Comparison of ENCODE assay signal across 20 cellular contexts in the genomic region with DNA sequence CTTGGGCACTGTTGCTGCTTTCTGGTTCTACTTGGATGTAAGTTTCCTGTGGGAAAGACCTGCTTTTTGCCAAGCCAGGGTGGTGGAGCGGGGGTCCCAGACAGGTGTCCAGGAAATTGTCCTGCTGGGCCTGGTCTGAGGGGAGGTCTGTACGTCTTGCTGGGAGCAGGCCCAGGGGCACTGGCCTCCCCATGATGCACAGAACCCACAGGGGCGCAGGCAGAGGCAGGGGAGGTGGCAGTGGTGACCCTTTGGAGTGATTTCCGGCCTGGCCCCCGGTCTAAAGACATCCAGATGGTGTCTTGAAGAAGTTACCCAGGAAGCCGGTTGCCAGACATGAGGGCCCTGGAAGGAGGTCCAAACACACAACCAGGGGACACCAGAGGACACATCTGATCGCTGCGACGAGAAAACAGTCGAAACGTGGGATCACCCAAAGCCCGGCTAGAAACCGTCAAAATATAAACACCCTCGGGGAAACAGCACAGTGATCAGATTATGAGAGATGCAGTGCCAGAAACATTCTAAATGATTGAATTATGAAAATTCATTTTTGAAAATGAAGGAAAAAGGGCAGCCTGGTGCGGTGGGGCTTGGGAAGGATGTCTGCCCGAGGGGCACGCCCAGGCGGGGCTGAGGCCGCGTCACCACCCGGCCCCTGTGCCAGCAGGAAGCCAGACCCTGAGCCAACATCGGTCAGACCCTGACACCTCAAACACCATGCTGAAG. TPM values are rescaled to one million over a fixed set of nuclear protein-coding genes. Genes with fewer than 3 reads are reported as not detected.
"Had no signal": no experiment of that assay in that cellular context is flagged by ENCODE, and none has a peak within 500 bp of the region (broad histone marks: within the 10 kb centered on the region; RNA-seq: fewer than 3 reads in every experiment).

No MANE protein-coding gene starts in this region.

- ATAC-seq: activated CD8-positive, alpha-beta T cell treated with anti-CD3 and anti-CD28 coated beads, Interleukin-2, amount 10 ng/mL, durations not matched to agents 7 days and 5 days; gastrocnemius medialis; heart left ventricle; left cardiac atrium; naive thymus-derived CD8-positive, alpha-beta T cell; pancreas; T-helper 17 cell had no signal

- H3K36me3 Mint-ChIP-seq: naive thymus-derived CD8-positive, alpha-beta T cell had no signal

- H3K9me3 Mint-ChIP-seq: dendritic cell treated with granulocyte-macrophage colony-stimulating factor and Interleukin-4, amounts not matched to agents 40 ng/mL and 50 ng/mL, for 4 days; naive thymus-derived CD8-positive, alpha-beta T cell had no signal

- H3K4me3 Mint-ChIP-seq: activated CD8-positive, alpha-beta T cell treated with anti-CD3 and anti-CD28 coated beads, Interleukin-2, amount 10 ng/mL, durations not matched to agents 7 days and 5 days; dendritic cell treated with granulocyte-macrophage colony-stimulating factor and Interleukin-4, amounts not matched to agents 40 ng/mL and 50 ng/mL, for 4 days; naive thymus-derived CD8-positive, alpha-beta T cell; T-helper 17 cell had no signal

- H3K4me1 ChIP-seq: pancreas had no signal

- H3K27ac ChIP-seq: gastrocnemius medialis, heart left ventricle, pancreas, WERI-Rb-1 had no signal

- H3K27me3 ChIP-seq: gastrocnemius medialis, pancreas had no signal

- H3K4me1 Mint-ChIP-seq: naive thymus-derived CD8-positive, alpha-beta T cell; T-helper 17 cell had no signal

- H3K9me3 ChIP-seq: gastrocnemius medialis, heart left ventricle, pancreas had no signal

- H3K4me3 ChIP-seq: gastrocnemius medialis, heart left ventricle, pancreas had no signal

- DNase-seq: activated CD4-positive, alpha-beta T cell treated with anti-CD3 and anti-CD28 coated beads for 4 hours; activated CD8-positive, alpha-beta T cell treated with anti-CD3 and anti-CD28 coated beads, Interleukin-2, amount 10 ng/mL, durations not matched to agents 7 days and 5 days; activated naive CD4-positive, alpha-beta T cell; anterior cingulate cortex; effector memory CD4-positive, alpha-beta T cell; gastrocnemius medialis; heart left ventricle; left cardiac atrium; mammary epithelial cell; naive thymus-derived CD8-positive, alpha-beta T cell; pancreas; stimulated activated CD4-positive, alpha-beta T cell treated with anti-CD3 and anti-CD28 coated beads, Interleukin-12 subunit alpha, Interleukin-12 subunit beta, amount 100 ng/mL, for 4 hours; stimulated activated CD4-positive, alpha-beta T cell treated with anti-CD3 and anti-CD28 coated beads, Interleukin-2, amount 100 ng/mL, for 24 hours; T-helper 17 cell; WERI-Rb-1 had no signal

- H3K36me3 ChIP-seq: gastrocnemius medialis, heart left ventricle, pancreas, WERI-Rb-1 had no signal

- H3K27ac Mint-ChIP-seq: activated CD8-positive, alpha-beta T cell treated with anti-CD3 and anti-CD28 coated beads, Interleukin-2, amount 10 ng/mL, durations not matched to agents 7 days and 5 days; dendritic cell treated with granulocyte-macrophage colony-stimulating factor and Interleukin-4, amounts not matched to agents 40 ng/mL and 50 ng/mL, for 4 days; naive thymus-derived CD8-positive, alpha-beta T cell; T-helper 17 cell had no signal

RNA-seq across cellular contexts. Expression of a gene that starts 59.6 kb away (rescaled TPM):
- total RNA-seq: activated CD8-positive, alpha-beta T cell treated with anti-CD3 and anti-CD28 coated beads, Interleukin-2, amount 10 ng/mL, durations not matched to agents 7 days and 5 days; cerebellum; fibroblast of lung; gastrocnemius medialis; heart left ventricle; left cardiac atrium; mammary epithelial cell; mucosa of gallbladder; naive thymus-derived CD8-positive, alpha-beta T cell; T-helper 17 cell; urinary bladder had no signal
- polyA plus RNA-seq: fibroblast of lung; heart left ventricle; mammary epithelial cell; naive thymus-derived CD8-positive, alpha-beta T cell had no signal
